In genomic region chr20:63956664-63957003, GRCh38 we compare ENCODE assay signal across 8 cellular contexts. TPM values are rescaled to one million over a fixed set of nuclear protein-coding genes. Genes with fewer than 3 reads are reported as not detected.
A peak's percentile ranks its signal among the peaks of the same experiment; 100 is the strongest.
DNase-seq lines count a peak whose midpoint lies in the region; ATAC-seq, FAIRE-seq and TF ChIP-seq lines count a peak whose summit lies in the region.

No MANE protein-coding gene starts in this region.

- peaks cover 7 to 32% (median 24%) of the 10 kb centered on the region in 11 experiments for H3K36me3 ChIP-seq in BLaER1 treated with 17β-estradiol and CSF1 and Interleukin-3, amounts not matched to agents 10 nM and 100 nM
- H3K36me3 ChIP-seq in GM23338 (ENCODE audit: insufficient read depth) (no peaks in the 10 kb centered on the region), WERI-Rb-1 (peaks cover 2% of the 10 kb centered on the region), iPS-18a (ENCODE audit: control insufficient read depth, low read depth, low read length) (peaks cover 6% of the 10 kb centered on the region), stomach smooth muscle (ENCODE audit: control insufficient read depth in 2 of 2, insufficient read depth in 2 of 2, low read length in 2 of 2) (peaks cover 0 to 8% of the 10 kb centered on the region in 2 donors)

- H3K4me3 ChIP-seq in BLaER1 treated with 17β-estradiol and CSF1 and Interleukin-3, amounts not matched to agents 10 nM and 100 nM: peak overlapping the region; percentile 61 to 98 (median 82)
- H3K4me3 ChIP-seq in GM23338 (peak overlapping the region; percentile 91), WERI-Rb-1 (ENCODE audit: low read depth, low read length) (peak overlapping the region; percentile 49), iPS-18a (ENCODE audit: low read length) (peak overlapping the region; percentile 71), stomach smooth muscle (ENCODE audit: low read length in 2 of 2) (peak overlapping the region; percentile 62 to 73)

- H3K4me1 Mint-ChIP-seq in GM23338: peaks cover 34% of the 10 kb centered on the region

- H3F3A ChIP-seq in GM23338 (replicated peaks; ENCODE audit: low read depth): 0 out of 2 replicates have a peak, but pooled peaks cover 11% of the 10 kb centered on the region

- H3K79me2 ChIP-seq in GM23338 (replicated peaks; ENCODE audit: insufficient read depth): peaks cover 42% of the 10 kb centered on the region

- H3K9ac ChIP-seq in BLaER1 treated with 17β-estradiol and CSF1 and Interleukin-3, amounts not matched to agents 10 nM and 100 nM: peak overlapping the region; percentile 54 to 99 (median 91)
- H3K9ac ChIP-seq in iPS-18a (ENCODE audit: low read length): peak overlapping the region; percentile 83
- H3K9ac ChIP-seq in stomach smooth muscle (ENCODE audit: low read length in 2 of 2): peak overlapping the region in 1 of 2 donors; percentile 51

- H3K36me3 Mint-ChIP-seq in GM23338 (ENCODE audit: low read depth): peaks cover 18% of the 10 kb centered on the region

- no peaks in the 10 kb centered on the region for H3K9me3 Mint-ChIP-seq in GM23338

- H3K27me3 ChIP-seq in BLaER1 treated with 17β-estradiol and CSF1 and Interleukin-3, amounts not matched to agents 10 nM and 100 nM: no peaks in the 10 kb centered on the region
- H3K27me3 ChIP-seq in GM23338 (ENCODE audit: insufficient read depth) (no peaks in the 10 kb centered on the region), WERI-Rb-1 (ENCODE audit: insufficient read depth, low read depth, severe bottlenecking) (no peaks in the 10 kb centered on the region), iPS-18a (ENCODE audit: control insufficient read depth, insufficient read depth, low read length) (no peaks in the 10 kb centered on the region), stomach smooth muscle (ENCODE audit: control insufficient read depth in 1 of 2, insufficient read depth in 2 of 2, low read length in 2 of 2) (no peaks in the 10 kb centered on the region)

- no peak overlapping the region for H2AFZ ChIP-seq in GM23338

- no peaks in the 10 kb centered on the region for H3K9me3 ChIP-seq in BLaER1 treated with 17β-estradiol and CSF1 and Interleukin-3, amounts not matched to agents 10 nM and 100 nM (replicated peaks in 1 of 11)
- H3K9me3 ChIP-seq in WERI-Rb-1 (ENCODE audit: severe bottlenecking) (no peaks in the 10 kb centered on the region), iPS-18a (ENCODE audit: control insufficient read depth, low read depth, low read length) (no peaks in the 10 kb centered on the region), stomach smooth muscle (ENCODE audit: control insufficient read depth in 2 of 2, low read length in 2 of 2) (no peaks in the 10 kb centered on the region)

- DNase-seq in GM23338 (ENCODE audit: low spot score) (no peak), WERI-Rb-1 (no peak), cerebellar cortex (ENCODE audit: low spot score) (no peak), AML-193 (lab: John Stamatoyannopoulos, UW) (no peak), H54 (ENCODE audit: insufficient read length, low spot score) (no peak)

- no peaks in the 10 kb centered on the region for H3K9me2 ChIP-seq in GM23338 (ENCODE audit: insufficient read depth)

- FAIRE-seq in H54 (lab: Jason Lieb, UNC): no peak

- peaks cover 16% of the 10 kb centered on the region for H3K27me3 Mint-ChIP-seq in GM23338 (ENCODE audit: insufficient read depth, low read depth, poor library complexity)

- no peak overlapping the region; the same call in 1 of the 2 replicates for H3K27ac Mint-ChIP-seq in GM23338

- H4K20me1 ChIP-seq in BLaER1 treated with 17β-estradiol and CSF1 and Interleukin-3, amounts not matched to agents 10 nM and 100 nM: peaks cover 35 to 69% (median 41%) of the 10 kb centered on the region in 11 experiments
- peaks cover 17% of the 10 kb centered on the region for H4K20me1 ChIP-seq in GM23338 (replicated peaks; ENCODE audit: insufficient read depth)

- ATAC-seq in GM23338: no peak

- peaks cover 55 to 71% (median 64%) of the 10 kb centered on the region in 10 experiments for H3K4me1 ChIP-seq in BLaER1 treated with 17β-estradiol and CSF1 and Interleukin-3, amounts not matched to agents 10 nM and 100 nM
- H3K4me1 ChIP-seq in GM23338 (ENCODE audit: insufficient read depth): peaks cover 18% of the 10 kb centered on the region
- H3K4me1 ChIP-seq in iPS-18a (ENCODE audit: control insufficient read depth, low read depth, low read length): peaks cover 13% of the 10 kb centered on the region
- peaks cover 44% of the 10 kb centered on the region for H3K4me1 ChIP-seq in stomach smooth muscle (ENCODE audit: control insufficient read depth, insufficient read depth, low read length)

- H3K27ac ChIP-seq in BLaER1 treated with 17β-estradiol and CSF1 and Interleukin-3, amounts not matched to agents 10 nM and 100 nM: peak overlapping the region; percentile 52 to 97 (median 81)
- peak overlapping the region; percentile 90; the same call in 1 of the 2 replicates for H3K27ac ChIP-seq in GM23338 (ENCODE audit: low read depth)
- peak overlapping the region; percentile 36; the same call in 1 of the 2 replicates for H3K27ac ChIP-seq in WERI-Rb-1
- H3K27ac ChIP-seq in iPS-18a (ENCODE audit: low read length): no peak overlapping the region
- H3K27ac ChIP-seq in stomach smooth muscle (ENCODE audit: low read length): peak overlapping the region; percentile 18

- TF ChIP-seq CTCF in GM23338 (conservative IDR thresholded peaks at IDR 0.05; ENCODE audit: low read depth in 2 of 2) (no peak), WERI-Rb-1 (IDR thresholded peaks at IDR 0.05; ENCODE audit: low read depth, low read length) (no peak)

- peak overlapping the region; percentile 83 for H3K4me3 Mint-ChIP-seq in GM23338

- H3K4me2 ChIP-seq in BLaER1 treated with 17β-estradiol and CSF1 and Interleukin-3, amounts not matched to agents 10 nM and 100 nM: peak overlapping the region; percentile 95 to 100 (median 99)
- peak overlapping the region; percentile 99 for H3K4me2 ChIP-seq in GM23338

- TF ChIP-seq POLR2A in H54 (IDR thresholded peaks at IDR 0.05; ENCODE audit: low read depth, low read length): no peak

TF ChIP-seq in GM23338, 12 proteins besides CTCF, POLR2A, EP300 and RAD21 (continues in another document):
- TF ChIP-seq STAT1 (IDR thresholded peaks at IDR 0.05; ENCODE audit: unreplicated experiment) (no peak), JUNB (IDR thresholded peaks at IDR 0.05; ENCODE audit: unreplicated experiment) (no peak), NANOG (IDR thresholded peaks at IDR 0.05; ENCODE audit: borderline replicate concordance) (no peak), ZNF331 (CRISPR knock-in tag; IDR thresholded peaks at IDR 0.05; ENCODE audit: low read depth) (no peak), CREB1 (CRISPR knock-in tag; IDR thresholded peaks at IDR 0.05; ENCODE audit: low read depth) (no peak), EZH2 (IDR thresholded peaks at IDR 0.05; ENCODE audit: low read depth, unreplicated experiment) (no peak), REST (IDR thresholded peaks at IDR 0.05; ENCODE audit: unreplicated experiment) (no peak), ETS1 (IDR thresholded peaks at IDR 0.05) (no peak)

RNA-seq across cellular contexts. Expression of gene UCKL1, which starts 0.4 kb away (rescaled TPM):
- total RNA-seq in GM23338 (2014; rRNA removed; shearing (Covaris generic)): 46.5 and 56.8 TPM in 2 replicates
- 82.5 and 89.3 TPM in 2 replicates for polyA plus RNA-seq in GM23338 (2016; fragmentation: Nextera tagmentation; extraction: Ambion mirVana)

RNA-seq across cellular contexts. Expression of gene ZNF512B, which starts 13.1 kb away (rescaled TPM):
- total RNA-seq in GM23338 (2014; rRNA removed; shearing (Covaris generic)): 21.4 and 28.8 TPM in 2 replicates
- polyA plus RNA-seq in GM23338 (2016; fragmentation: Nextera tagmentation; extraction: Ambion mirVana): 6.0 and 6.1 TPM in 2 replicates

RNA-seq across cellular contexts. Expression of gene SAMD10, which starts 22.8 kb away (rescaled TPM):
- 2.8 and 7.3 TPM in 2 replicates for total RNA-seq in GM23338 (2014; rRNA removed; shearing (Covaris generic))
- 2.1 and 3.2 TPM in 2 replicates for polyA plus RNA-seq in GM23338 (2016; fragmentation: Nextera tagmentation; extraction: Ambion mirVana)

RNA-seq across cellular contexts. Expression of gene PRPF6, which starts 24.3 kb away (rescaled TPM):
- 73.5 and 79.9 TPM in 2 replicates for total RNA-seq in GM23338 (2014; rRNA removed; shearing (Covaris generic))
- polyA plus RNA-seq in GM23338 (2016; fragmentation: Nextera tagmentation; extraction: Ambion mirVana): 53.8 and 56.2 TPM in 2 replicates
